10 cellular contexts compared by ENCODE assay signal in genomic region chr21:45469273-45470086, GRCh38.
DNase-seq lines count a peak whose midpoint lies in the region; ATAC-seq and TF ChIP-seq lines count a peak whose summit lies in the region.
"Had no signal": no experiment of that assay in that cellular context is flagged by ENCODE, and none has a peak within 500 bp of the region (broad histone marks: within the 10 kb centered on the region; RNA-seq: fewer than 3 reads in every experiment).

No MANE protein-coding gene starts in this region.

- no peak overlapping the region for H2AFZ ChIP-seq in fibroblast of lung (ENCODE audit: low read length)

- H3K36me3 Mint-ChIP-seq in stimulated activated naive B cell treated with anti-CD40 and anti-IgM and Interleukin-4, amounts not matched to agents 10 μg/mL and 1 μg/mL and 100 μg/mL, for 72 hours = no peaks in the 10 kb centered on the region

- H3K4me3 Mint-ChIP-seq in stimulated activated naive B cell treated with anti-CD40 and anti-IgM and Interleukin-4, amounts not matched to agents 10 μg/mL and 1 μg/mL and 100 μg/mL, for 72 hours = no peak overlapping the region
- H3K4me3 Mint-ChIP-seq: central memory CD8-positive, alpha-beta T cell had no signal

- peak overlapping the region; percentile 90 for H3K27ac ChIP-seq in Panc1 (ENCODE audit: low read length)
- peak overlapping the region; percentile 90 for H3K27ac ChIP-seq in fibroblast of lung (ENCODE audit: insufficient read depth, low read length)
- peak overlapping the region; percentile 14 for H3K27ac ChIP-seq in muscle layer of duodenum (ENCODE audit: low read length)
- H3K27ac ChIP-seq in thoracic aorta = peak overlapping the region; percentile 87 to 92

- no peak overlapping the region for H3K9ac ChIP-seq in fibroblast of lung (ENCODE audit: insufficient read depth, low read length)

- H3K4me1 ChIP-seq in Panc1 (ENCODE audit: control insufficient read depth, insufficient read depth, low read length) = peaks cover 72% of the 10 kb centered on the region
- peaks cover 20% of the 10 kb centered on the region for H3K4me1 ChIP-seq in fibroblast of lung (ENCODE audit: control insufficient read depth, extremely low read depth, insufficient read depth, low read length)
- H3K4me1 ChIP-seq in muscle layer of duodenum (ENCODE audit: control insufficient read depth in 1 of 2, insufficient read depth in 2 of 2, low read length in 2 of 2) = peaks cover 0 to 37% of the 10 kb centered on the region in 2 donors
- peaks cover 7 to 38% of the 10 kb centered on the region in 2 donors for H3K4me1 ChIP-seq in thoracic aorta (ENCODE audit: control insufficient read depth in 1 of 2, low read depth in 2 of 2)

- in situ Hi-C loops in Panc1 (cut with HindIII; ENCODE audit: low pct_unique_long_range_greater_than_20kb, low sequenced_read_pairs) = no loop called here

- BruUV-seq in Panc1 (replicated peaks; lab: Mats Ljungman, UMichigan) = no TSS peak

- H3K36me3 ChIP-seq in Panc1 (ENCODE audit: control insufficient read depth, insufficient read depth, low read length) (no peaks in the 10 kb centered on the region; the same call in 1 of the 2 replicates), fibroblast of lung (ENCODE audit: control insufficient read depth, insufficient read depth, low read length) (peaks cover 4% of the 10 kb centered on the region), muscle layer of duodenum (ENCODE audit: control insufficient read depth in 1 of 2, insufficient read depth in 2 of 2, low read length in 2 of 2) (peaks cover 0 to 13% of the 10 kb centered on the region in 2 donors), thoracic aorta (peaks cover 14% of the 10 kb centered on the region)

- POLR2A ChIA-PET in Panc1 (lab: Charles Lee) = no interaction called here

- peaks cover 3% of the 10 kb centered on the region for H3K79me2 ChIP-seq in fibroblast of lung (ENCODE audit: control insufficient read depth, insufficient read depth, low read length)

- H3K27me3 Mint-ChIP-seq in stimulated activated naive B cell treated with anti-CD40 and anti-IgM and Interleukin-4, amounts not matched to agents 10 μg/mL and 1 μg/mL and 100 μg/mL, for 72 hours = peaks cover 25 to 34% of the 10 kb centered on the region in 2 donors

- peak overlapping the region; percentile 11 for H3K4me2 ChIP-seq in fibroblast of lung (ENCODE audit: extremely low read depth, insufficient read depth, low read length)

- no peaks in the 10 kb centered on the region for H3K9me3 ChIP-seq in Panc1 (ENCODE audit: control insufficient read depth, insufficient read depth, low read depth, low read length)
- H3K9me3 ChIP-seq in fibroblast of lung (ENCODE audit: control insufficient read depth, insufficient read depth, low read depth, low read length) = no peaks in the 10 kb centered on the region
- no peaks in the 10 kb centered on the region for H3K9me3 ChIP-seq in muscle layer of duodenum (ENCODE audit: control insufficient read depth in 1 of 2, low read length in 2 of 2)
- H3K9me3 ChIP-seq in thoracic aorta = no peaks in the 10 kb centered on the region

- H3K4me1 Mint-ChIP-seq in stimulated activated naive B cell treated with anti-CD40 and anti-IgM and Interleukin-4, amounts not matched to agents 10 μg/mL and 1 μg/mL and 100 μg/mL, for 72 hours = peaks cover 7 to 8% of the 10 kb centered on the region in 2 donors
- H3K4me1 Mint-ChIP-seq: central memory CD8-positive, alpha-beta T cell had no signal

- no peak overlapping the region for H3K27ac Mint-ChIP-seq in stimulated activated naive B cell treated with anti-CD40 and anti-IgM and Interleukin-4, amounts not matched to agents 10 μg/mL and 1 μg/mL and 100 μg/mL, for 72 hours

- DNase-seq in Panc1 (ENCODE audit: low read depth, low spot score) (no peak), fibroblast of lung (ENCODE audit: low read depth in 2 of 2) (peak in 1 of 2 donors; percentile 24), thoracic aorta (ENCODE audit: low spot score) (no peak), NCI-H2171 (lab: John Stamatoyannopoulos, UW) (no peak), NCI-H2196 treated with DMSO at 0.1 percent for 48 hours (lab: John Stamatoyannopoulos, UW; ENCODE audit: unreplicated experiment) (no peak)
- DNase-seq in stimulated activated naive B cell treated with anti-CD40 and anti-IgM and Interleukin-4, amounts not matched to agents 10 μg/mL and 1 μg/mL and 100 μg/mL, for 72 hours = no peak
- DNase-seq: NCI-H510A had no signal

- H3K9me3 Mint-ChIP-seq in stimulated activated naive B cell treated with anti-CD40 and anti-IgM and Interleukin-4, amounts not matched to agents 10 μg/mL and 1 μg/mL and 100 μg/mL, for 72 hours = peaks cover 0 to 3% of the 10 kb centered on the region in 2 donors
- H3K9me3 Mint-ChIP-seq: central memory CD8-positive, alpha-beta T cell had no signal

- intact Hi-C loops in Panc1 (cut with micrococcal nuclease; ENCODE audit: unreplicated experiment) = loop anchor here (10.0 kb wide), 1 partner anchor 55 kb away; no protein-coding TSS in a partner anchor

- CTCF ChIA-PET in Panc1 (lab: Charles Lee) = no interaction called here

- H3K27me3 ChIP-seq in Panc1 (ENCODE audit: control insufficient read depth, insufficient read depth, low read length) = no peaks in the 10 kb centered on the region
- no peaks in the 10 kb centered on the region for H3K27me3 ChIP-seq in fibroblast of lung (ENCODE audit: control insufficient read depth, insufficient read depth, low read length)
- no peaks in the 10 kb centered on the region for H3K27me3 ChIP-seq in muscle layer of duodenum (ENCODE audit: low read depth, low read length)
- no peaks in the 10 kb centered on the region for H3K27me3 ChIP-seq in thoracic aorta (replicated peaks; ENCODE audit: insufficient read depth)

- H4K20me1 ChIP-seq in fibroblast of lung (ENCODE audit: control insufficient read depth, extremely low read depth, insufficient read depth, low read length) = no peaks in the 10 kb centered on the region

- H3K4me3 ChIP-seq in Panc1 (ENCODE audit: low read depth in 2 of 2, low read length in 2 of 2) (peak overlapping the region in 1 of 2 experiments; percentile 29; a peak in 2 of 4 replicates), fibroblast of lung (replicated peaks in 1 of 4; ENCODE audit: control extremely low read depth in 1 of 4, insufficient read depth in 1 of 4, low read depth in 3 of 4, low read length in 4 of 4) (no peak overlapping the region), muscle layer of duodenum (ENCODE audit: low read depth in 1 of 2, low read length in 2 of 2) (no peak overlapping the region), thoracic aorta (no peak overlapping the region)

- ATAC-seq in Panc1 = peak; percentile 41
- ATAC-seq in thoracic aorta (ENCODE audit: insufficient number of reproducible peaks, low FRiP score, low read depth) = no peak
- no peak for ATAC-seq in stimulated activated naive B cell treated with anti-CD40 and anti-IgM and Interleukin-4, amounts not matched to agents 10 μg/mL and 1 μg/mL and 100 μg/mL, for 72 hours (replicated peaks)
- ATAC-seq in GM21447 (IDR thresholded peaks at IDR 0.05; ENCODE audit: unreplicated experiment) = no peak

- no peak for TF ChIP-seq CTCF in Panc1 (IDR thresholded peaks at IDR 0.05)
- no peak for TF ChIP-seq CTCF in fibroblast of lung (conservative IDR thresholded peaks at IDR 0.05 in 1 of 2, IDR thresholded peaks at IDR 0.05 in 1 of 2; ENCODE audit: low read depth in 1 of 2, low read length in 2 of 2)
- no peak for TF ChIP-seq CTCF in thoracic aorta (IDR thresholded peaks at IDR 0.05)

Comparison
In these comparisons a context has a peak if more than half of its experiments do, and no peak if none do; other contexts are left out.
1. H3K27ac ChIP-seq: peak in every context shown above with its lines; median percentile 90 in Panc1; 90 in fibroblast of lung; 90 in thoracic aorta; 14 in muscle layer of duodenum.